Comparison of ENCODE assay signal across 36 cellular contexts in genomic region chr3:190790185-190790584, GRCh38.
A peak's percentile ranks its signal among the peaks of the same experiment; 100 is the strongest.
DNase-seq lines count a peak whose midpoint lies in the region; ATAC-seq, FAIRE-seq and TF ChIP-seq lines count a peak whose summit lies in the region.
"Had no signal": no experiment of that assay in that cellular context is flagged by ENCODE, and none has a peak within 500 bp of the region (broad histone marks: within the 10 kb centered on the region; RNA-seq: fewer than 3 reads in every experiment).

No MANE protein-coding gene starts in this region.

- H3K36me3 ChIP-seq in breast epithelium (no peaks in the 10 kb centered on the region), body of pancreas (replicated peaks in 1 of 2; ENCODE audit: insufficient read depth in 1 of 2, low read depth in 2 of 2) (no peaks in the 10 kb centered on the region), pancreas (no peaks in the 10 kb centered on the region)
- H3K36me3 ChIP-seq: BE2C; BLaER1; BLaER1 treated with 17β-estradiol and CSF1 and Interleukin-3, amounts not matched to agents 10 nM and 100 nM had no signal

- no peaks in the 10 kb centered on the region for H3K27me3 Mint-ChIP-seq in MCF 10A (ENCODE audit: insufficient read depth, unreplicated experiment)
- H3K27me3 Mint-ChIP-seq: B cell; CD4-positive, CD25-positive, alpha-beta regulatory T cell; CD8-positive, alpha-beta memory T cell had no signal

- ATAC-seq in body of pancreas (peak; percentile 68), pancreas (peak; percentile 16 to 58 (median 41))
- ATAC-seq: A549; CD8-positive, alpha-beta T cell had no signal

- peak overlapping the region; percentile 62 for H3K27ac Mint-ChIP-seq in MCF 10A (ENCODE audit: low read depth, unreplicated experiment)
- H3K27ac Mint-ChIP-seq: B cell; CD14-positive monocyte; CD4-positive, alpha-beta memory T cell; CD4-positive, alpha-beta T cell; CD4-positive, CD25-positive, alpha-beta regulatory T cell; CD8-positive, alpha-beta T cell had no signal

- H3K36me3 Mint-ChIP-seq in MCF 10A (ENCODE audit: insufficient read depth, unreplicated experiment) = no peaks in the 10 kb centered on the region
- H3K36me3 Mint-ChIP-seq: CD14-positive monocyte; CD4-positive, alpha-beta memory T cell; CD4-positive, CD25-positive, alpha-beta regulatory T cell; CD8-positive, alpha-beta memory T cell; CD8-positive, alpha-beta T cell had no signal

- TF ChIP-seq POLR2A in breast epithelium (IDR thresholded peaks at IDR 0.05) (no peak), body of pancreas (IDR thresholded peaks at IDR 0.05) (no peak)

- 36 to 44% methylated on average over 1 of the region's 1 CpG for WGBS in body of pancreas, 2 donors
- 35 to 50% methylated on average over 1 of the region's 1 CpG for WGBS in pancreas, 2 donors

- no peak overlapping the region for H3K4me3 Mint-ChIP-seq in MCF 10A (ENCODE audit: unreplicated experiment)
- H3K4me3 Mint-ChIP-seq: B cell; CD14-positive monocyte; CD4-positive, alpha-beta memory T cell; CD4-positive, alpha-beta T cell; CD4-positive, CD25-positive, alpha-beta regulatory T cell; CD8-positive, alpha-beta memory T cell; CD8-positive, alpha-beta T cell had no signal

- no peak overlapping the region for H3K27ac ChIP-seq in breast epithelium
- no peak overlapping the region for H3K27ac ChIP-seq in body of pancreas
- H3K27ac ChIP-seq in pancreas = no peak overlapping the region
- H3K27ac ChIP-seq: 22Rv1; A549; BLaER1; BLaER1 treated with 17β-estradiol and CSF1 and Interleukin-3, amounts not matched to agents 10 nM and 100 nM; C4-2B had no signal

- no peaks in the 10 kb centered on the region for H3K27me3 ChIP-seq in breast epithelium
- H3K27me3 ChIP-seq in body of pancreas = no peaks in the 10 kb centered on the region
- no peaks in the 10 kb centered on the region for H3K27me3 ChIP-seq in pancreas
- H3K27me3 ChIP-seq: BE2C; BLaER1; BLaER1 treated with 17β-estradiol and CSF1 and Interleukin-3, amounts not matched to agents 10 nM and 100 nM had no signal

- intact Hi-C loops in MCF 10A (cut with micrococcal nuclease) (no loop called here), breast epithelium (cut with DNase I; ENCODE audit: low total_unique reads) (no loop called here), body of pancreas (cut with DNase I) (no loop called here), pancreas (cut with DNase I) (no loop called here)

- POLR2A ChIA-PET in MCF 10A (lab: Yijun Ruan, JAX) = no interaction called here

- no peaks in the 10 kb centered on the region for H3K9me3 ChIP-seq in breast epithelium
- no peaks in the 10 kb centered on the region for H3K9me3 ChIP-seq in body of pancreas
- H3K9me3 ChIP-seq in pancreas = no peaks in the 10 kb centered on the region
- H3K9me3 ChIP-seq: A549; BE2C; BLaER1; BLaER1 treated with 17β-estradiol and CSF1 and Interleukin-3, amounts not matched to agents 10 nM and 100 nM; Caco-2 had no signal

- peaks cover 5% of the 10 kb centered on the region for H3K4me1 Mint-ChIP-seq in MCF 10A (ENCODE audit: insufficient read depth, unreplicated experiment)
- H3K4me1 Mint-ChIP-seq: B cell; CD14-positive monocyte; CD4-positive, alpha-beta memory T cell; CD4-positive, CD25-positive, alpha-beta regulatory T cell; CD8-positive, alpha-beta memory T cell had no signal

- CTCF ChIA-PET in MCF 10A (lab: Yijun Ruan, JAX) = interaction anchor here (0.5 to 1.4 kb wide), 2 partner anchors 90 to 262 kb away, joined by 3 to 5 read pairs; no protein-coding TSS in a partner anchor

- H3K4me3 ChIP-seq in breast epithelium (no peak overlapping the region), body of pancreas (no peak overlapping the region), pancreas (no peak overlapping the region)
- H3K4me3 ChIP-seq: A549; BLaER1; BLaER1 treated with 17β-estradiol and CSF1 and Interleukin-3, amounts not matched to agents 10 nM and 100 nM had no signal

- BruUV-seq in MCF 10A (replicated peaks; lab: Mats Ljungman, UMichigan) = no TSS peak

- no peaks in the 10 kb centered on the region for H3K9me3 Mint-ChIP-seq in MCF 10A (ENCODE audit: unreplicated experiment)
- H3K9me3 Mint-ChIP-seq: CD14-positive monocyte; CD4-positive, alpha-beta memory T cell; CD4-positive, alpha-beta T cell; CD8-positive, alpha-beta T cell had no signal

- TF ChIP-seq CTCF in MCF 10A (IDR thresholded peaks at IDR 0.05; ENCODE audit: unreplicated experiment) (no peak), breast epithelium (IDR thresholded peaks at IDR 0.05) (no peak), body of pancreas (IDR thresholded peaks at IDR 0.05) (no peak), pancreas (IDR thresholded peaks at IDR 0.05) (no peak)

- FAIRE-seq in pancreas (lab: Jason Lieb, UNC) = no peak
- FAIRE-seq: A204.1, A549, D721Med had no signal

- H3K4me1 ChIP-seq in breast epithelium = no peaks in the 10 kb centered on the region
- peaks cover 6% of the 10 kb centered on the region for H3K4me1 ChIP-seq in body of pancreas
- H3K4me1 ChIP-seq in pancreas = no peaks in the 10 kb centered on the region
- H3K4me1 ChIP-seq: A549; BE2C; BLaER1; BLaER1 treated with 17β-estradiol and CSF1 and Interleukin-3, amounts not matched to agents 10 nM and 100 nM; Caco-2 had no signal

- DNase-seq in MCF 10A (ENCODE audit: unreplicated experiment) = no peak
- DNase-seq in breast epithelium (ENCODE audit: low spot score in 2 of 2) = no peak
- DNase-seq in amniotic epithelial cell (ENCODE audit: low read depth) = peak; percentile 6
- peak in 2 of 4 donors; percentile 22 to 70 for DNase-seq in body of pancreas
- DNase-seq in pancreas = no peak
- DNase-seq in middle frontal gyrus (ENCODE audit: extremely low spot score, low spot score) = no peak
- no peak for DNase-seq in DMS53 (lab: John Stamatoyannopoulos, UW)
- no peak for DNase-seq in NCI-H2081 (lab: John Stamatoyannopoulos, UW)
- DNase-seq: 8988T; ACHN; AML-193; BE2C; C1 segment of cervical spinal cord; Caco-2; Calu3; CD4-positive, alpha-beta memory T cell; CD4-positive, alpha-beta T cell; CD4-positive, CD25-positive, alpha-beta regulatory T cell; CD8-positive, alpha-beta memory T cell; CD8-positive, alpha-beta T cell; COR-L47; DMS 273 treated with DMSO at 0.1 percent for 48 hours; DMS153; DMS79; DMS79 treated with DMSO at 0.1 percent for 48 hours; DND-41; EL had no signal
